ENCODE assay signal across 26 cellular contexts in the genomic region with DNA sequence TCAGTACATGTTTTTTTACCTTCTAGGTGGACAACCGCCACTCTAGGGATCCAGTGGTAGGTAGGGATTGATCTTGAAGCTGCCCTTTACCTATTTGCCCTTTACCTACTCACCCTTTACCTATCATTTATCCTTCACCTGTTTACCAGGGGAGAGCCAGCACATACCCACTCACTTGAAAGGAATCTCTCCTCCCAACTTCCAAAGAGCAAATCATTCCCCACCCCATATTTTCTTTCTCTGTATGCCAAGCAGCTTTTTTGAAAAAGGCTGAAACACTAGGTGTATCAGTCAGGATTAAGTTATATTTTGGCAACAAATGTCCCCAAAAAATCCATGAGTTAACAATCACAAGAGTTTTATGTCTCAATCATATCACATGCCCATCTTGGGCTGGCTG.
"Had no signal": no experiment of that assay in that cellular context is flagged by ENCODE, and none has a peak within 500 bp of the region (broad histone marks: within the 10 kb centered on the region; RNA-seq: fewer than 3 reads in every experiment).

No MANE protein-coding gene starts in this region.

- H3K36me3 Mint-ChIP-seq: immature natural killer cell; memory B cell; natural killer cell treated with Interleukin-12 subunit alpha and Interleukin-12 subunit beta and Interleukin-15 and Interleukin-18, amount 100 ng/mL, for 72 hours had no signal

- H3K4me3 Mint-ChIP-seq: memory B cell; naive thymus-derived CD4-positive, alpha-beta T cell; natural killer cell treated with Interleukin-12 subunit alpha and Interleukin-12 subunit beta and Interleukin-15 and Interleukin-18, amount 100 ng/mL, for 72 hours; stimulated activated naive B cell treated with anti-CD40 and anti-IgM and Interleukin-4, amounts not matched to agents 10 μg/mL and 1 μg/mL and 100 μg/mL, for 72 hours had no signal

- H3K27me3 Mint-ChIP-seq: naive thymus-derived CD4-positive, alpha-beta T cell; natural killer cell treated with Interleukin-12 subunit alpha and Interleukin-12 subunit beta and Interleukin-15 and Interleukin-18, amount 100 ng/mL, for 72 hours had no signal

- H3K4me1 Mint-ChIP-seq: immature natural killer cell, memory B cell had no signal

- H3K4me3 ChIP-seq: left ventricle myocardium inferior, lung, mucosa of descending colon, ovary, prostate gland, skin epidermis, stomach, testis, thyroid gland, transverse colon, upper lobe of left lung, vagina had no signal

- H3K9me3 ChIP-seq: mucosa of descending colon, ovary, prostate gland, stomach, testis, thyroid gland, transverse colon, upper lobe of left lung, vagina had no signal

- H3K36me3 ChIP-seq: left ventricle myocardium inferior, ovary, prostate gland, stomach, thyroid gland, transverse colon, upper lobe of left lung, vagina had no signal

- H3K4me1 ChIP-seq: prostate gland, testis, thyroid gland, vagina had no signal

- H3K27ac Mint-ChIP-seq: immature natural killer cell; memory B cell; naive thymus-derived CD4-positive, alpha-beta T cell; natural killer cell treated with Interleukin-12 subunit alpha and Interleukin-12 subunit beta and Interleukin-15 and Interleukin-18, amount 100 ng/mL, for 72 hours; stimulated activated naive B cell treated with anti-CD40 and anti-IgM and Interleukin-4, amounts not matched to agents 10 μg/mL and 1 μg/mL and 100 μg/mL, for 72 hours had no signal

- H3K9me3 Mint-ChIP-seq: immature natural killer cell; memory B cell; natural killer cell treated with Interleukin-12 subunit alpha and Interleukin-12 subunit beta and Interleukin-15 and Interleukin-18, amount 100 ng/mL, for 72 hours; stimulated activated naive B cell treated with anti-CD40 and anti-IgM and Interleukin-4, amounts not matched to agents 10 μg/mL and 1 μg/mL and 100 μg/mL, for 72 hours had no signal

- DNase-seq: hypothalamus; immature natural killer cell; left ventricle myocardium inferior; midbrain; mucosa of descending colon; naive thymus-derived CD4-positive, alpha-beta T cell; ovary; retina; right cardiac atrium; stimulated activated CD4-positive, alpha-beta T cell treated with anti-CD3 and anti-CD28 coated beads, Interleukin-12 subunit alpha, Interleukin-12 subunit beta, amount 100 ng/mL, for 4 hours; stimulated activated CD4-positive, alpha-beta T cell treated with anti-CD3 and anti-CD28 coated beads, Interleukin-15, amount 100 ng/mL, for 24 hours; stimulated activated CD4-positive, alpha-beta T cell treated with anti-CD3 and anti-CD28 coated beads, Interleukin-2, amount 100 ng/mL, for 24 hours; stimulated activated CD4-positive, alpha-beta T cell treated with anti-CD3 and anti-CD28 coated beads, Interleukin-4, amount 100 ng/mL, for 1 hour; stimulated activated naive B cell treated with anti-CD40 and anti-IgM and Interleukin-4, amounts not matched to agents 10 μg/mL and 1 μg/mL and 100 μg/mL, for 72 hours; stimulated activated naive CD8-positive, alpha-beta T cell treated with anti-CD3 and anti-CD28 coated beads, Interleukin-15, Interleukin-2, amounts not matched to agents 100 U/mL and 50 U/mL, for 24 hours; stomach; testis; thyroid gland; transverse colon; upper lobe of left lung had no signal

- H3K27me3 ChIP-seq: ovary, stomach, testis, thyroid gland, transverse colon, upper lobe of left lung, vagina had no signal

- H3K27ac ChIP-seq: left ventricle myocardium inferior, ovary, prostate gland, skin epidermis, stomach, testis, thyroid gland, transverse colon, upper lobe of left lung, vagina had no signal
